ENCODE assay signal across 1 cellular context in genomic region chr19:8513687-8514504, GRCh38.
TF ChIP-seq lines count a peak whose summit lies in the region.

A gene with protein sequence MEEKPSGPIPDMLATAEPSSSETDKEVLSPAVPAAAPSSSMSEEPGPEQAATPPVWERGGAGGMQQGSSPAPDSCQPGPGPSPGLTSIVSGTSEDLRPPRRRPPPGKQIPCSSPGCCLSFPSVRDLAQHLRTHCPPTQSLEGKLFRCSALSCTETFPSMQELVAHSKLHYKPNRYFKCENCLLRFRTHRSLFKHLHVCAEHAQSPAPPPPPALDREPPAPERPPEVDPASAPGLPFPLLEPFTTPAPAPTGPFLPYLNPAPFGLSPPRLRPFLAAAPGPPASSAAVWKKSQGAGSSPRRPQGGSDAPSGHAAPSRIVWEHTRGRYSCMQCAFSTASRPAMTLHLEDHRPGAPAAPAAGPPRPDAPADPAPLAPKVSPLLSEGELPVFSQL (minus strand): TSS chr19:8514167. CDS start chr19:8514046, 121 bp downstream.

TF ChIP-seq in K562, 482 proteins besides CTCF, POLR2A, EP300 and RAD21 (continued from another document and continues in another):
- TF ChIP-seq ZNF592 (IDR thresholded peaks at IDR 0.05) (peak; percentile 37; the same call in 1 of the 2 replicates), CAMTA2 (CRISPR knock-in tag; conservative IDR thresholded peaks at IDR 0.05) (0 out of 2 replicates have a peak, but pooled peaks have one; percentile 7), RBM25 (IDR thresholded peaks at IDR 0.05; ENCODE audit: low read depth, low read length, severe bottlenecking) (peak; percentile 92), YY1 (IDR thresholded peaks at IDR 0.05; ENCODE audit: borderline replicate concordance in 1 of 3, control insufficient read depth in 1 of 3, extremely low read depth in 1 of 3, insufficient read depth in 3 of 3, insufficient read length in 1 of 3, insufficient replicate concordance in 2 of 3, low read depth in 1 of 3, low read length in 2 of 3) (peak; percentile 67 to 92 (median 90)), ARNT (IDR thresholded peaks at IDR 0.05) (peak in 1 of 2 experiments; percentile 31; a peak in 2 of 4 replicates), ZBTB12 (CRISPR knock-in tag; IDR thresholded peaks at IDR 0.05) (peak; percentile 58; the same call in 1 of the 2 replicates), ZBTB5 (IDR thresholded peaks at IDR 0.05) (no peak), HMGXB4 (CRISPR knock-in tag; IDR thresholded peaks at IDR 0.05) (no peak; the same call in 1 of the 2 replicates), POLR2AphosphoS5 (IDR thresholded peaks at IDR 0.05; ENCODE audit: control insufficient read depth, insufficient read depth, low read depth, low read length) (peak; percentile 71), SMARCE1 (IDR thresholded peaks at IDR 0.05) (peak; percentile 66), CREM (IDR thresholded peaks at IDR 0.05; ENCODE audit: low read depth) (peak; percentile 88), RBFOX2 (IDR thresholded peaks at IDR 0.05; ENCODE audit: low read depth, low read length) (peak; percentile 88), ARID1B (IDR thresholded peaks at IDR 0.05) (peak; percentile 70), PHF8 (IDR thresholded peaks at IDR 0.05; ENCODE audit: borderline replicate concordance, low read length) (peak; percentile 82; the same call in 1 of the 2 replicates), MXI1 (IDR thresholded peaks at IDR 0.05; ENCODE audit: low read depth, low read length) (peak; percentile 30; the same call in 1 of the 2 replicates), HCFC1 (IDR thresholded peaks at IDR 0.05; ENCODE audit: low read depth, low read length) (peak; percentile 68), ZMIZ1 (IDR thresholded peaks at IDR 0.05; ENCODE audit: low read depth in 2 of 2, low read length in 2 of 2) (peak in 1 of 2 experiments; percentile 86; a peak in 3 of 4 replicates), ATF6 (CRISPR knock-in tag; IDR thresholded peaks at IDR 0.05) (0 out of 2 replicates have a peak, but pooled peaks have one; percentile 58), MBD1 (CRISPR knock-in tag; IDR thresholded peaks at IDR 0.05) (0 out of 2 replicates have a peak, but pooled peaks have one; percentile 67)
- TF ChIP-seq, protein P1, sequence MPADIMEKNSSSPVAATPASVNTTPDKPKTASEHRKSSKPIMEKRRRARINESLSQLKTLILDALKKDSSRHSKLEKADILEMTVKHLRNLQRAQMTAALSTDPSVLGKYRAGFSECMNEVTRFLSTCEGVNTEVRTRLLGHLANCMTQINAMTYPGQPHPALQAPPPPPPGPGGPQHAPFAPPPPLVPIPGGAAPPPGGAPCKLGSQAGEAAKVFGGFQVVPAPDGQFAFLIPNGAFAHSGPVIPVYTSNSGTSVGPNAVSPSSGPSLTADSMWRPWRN (IDR thresholded peaks at IDR 0.05; ENCODE audit: low read depth), result 0 out of 2 replicates have a peak, but pooled peaks have one; percentile 34
- TF ChIP-seq, protein P2, sequence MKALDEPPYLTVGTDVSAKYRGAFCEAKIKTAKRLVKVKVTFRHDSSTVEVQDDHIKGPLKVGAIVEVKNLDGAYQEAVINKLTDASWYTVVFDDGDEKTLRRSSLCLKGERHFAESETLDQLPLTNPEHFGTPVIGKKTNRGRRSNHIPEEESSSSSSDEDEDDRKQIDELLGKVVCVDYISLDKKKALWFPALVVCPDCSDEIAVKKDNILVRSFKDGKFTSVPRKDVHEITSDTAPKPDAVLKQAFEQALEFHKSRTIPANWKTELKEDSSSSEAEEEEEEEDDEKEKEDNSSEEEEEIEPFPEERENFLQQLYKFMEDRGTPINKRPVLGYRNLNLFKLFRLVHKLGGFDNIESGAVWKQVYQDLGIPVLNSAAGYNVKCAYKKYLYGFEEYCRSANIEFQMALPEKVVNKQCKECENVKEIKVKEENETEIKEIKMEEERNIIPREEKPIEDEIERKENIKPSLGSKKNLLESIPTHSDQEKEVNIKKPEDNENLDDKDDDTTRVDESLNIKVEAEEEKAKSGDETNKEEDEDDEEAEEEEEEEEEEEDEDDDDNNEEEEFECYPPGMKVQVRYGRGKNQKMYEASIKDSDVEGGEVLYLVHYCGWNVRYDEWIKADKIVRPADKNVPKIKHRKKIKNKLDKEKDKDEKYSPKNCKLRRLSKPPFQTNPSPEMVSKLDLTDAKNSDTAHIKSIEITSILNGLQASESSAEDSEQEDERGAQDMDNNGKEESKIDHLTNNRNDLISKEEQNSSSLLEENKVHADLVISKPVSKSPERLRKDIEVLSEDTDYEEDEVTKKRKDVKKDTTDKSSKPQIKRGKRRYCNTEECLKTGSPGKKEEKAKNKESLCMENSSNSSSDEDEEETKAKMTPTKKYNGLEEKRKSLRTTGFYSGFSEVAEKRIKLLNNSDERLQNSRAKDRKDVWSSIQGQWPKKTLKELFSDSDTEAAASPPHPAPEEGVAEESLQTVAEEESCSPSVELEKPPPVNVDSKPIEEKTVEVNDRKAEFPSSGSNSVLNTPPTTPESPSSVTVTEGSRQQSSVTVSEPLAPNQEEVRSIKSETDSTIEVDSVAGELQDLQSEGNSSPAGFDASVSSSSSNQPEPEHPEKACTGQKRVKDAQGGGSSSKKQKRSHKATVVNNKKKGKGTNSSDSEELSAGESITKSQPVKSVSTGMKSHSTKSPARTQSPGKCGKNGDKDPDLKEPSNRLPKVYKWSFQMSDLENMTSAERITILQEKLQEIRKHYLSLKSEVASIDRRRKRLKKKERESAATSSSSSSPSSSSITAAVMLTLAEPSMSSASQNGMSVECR (CRISPR knock-in tag; IDR thresholded peaks at IDR 0.05), result 0 out of 2 replicates have a peak, but pooled peaks have one; percentile 63
- TF ChIP-seq, protein P3, sequence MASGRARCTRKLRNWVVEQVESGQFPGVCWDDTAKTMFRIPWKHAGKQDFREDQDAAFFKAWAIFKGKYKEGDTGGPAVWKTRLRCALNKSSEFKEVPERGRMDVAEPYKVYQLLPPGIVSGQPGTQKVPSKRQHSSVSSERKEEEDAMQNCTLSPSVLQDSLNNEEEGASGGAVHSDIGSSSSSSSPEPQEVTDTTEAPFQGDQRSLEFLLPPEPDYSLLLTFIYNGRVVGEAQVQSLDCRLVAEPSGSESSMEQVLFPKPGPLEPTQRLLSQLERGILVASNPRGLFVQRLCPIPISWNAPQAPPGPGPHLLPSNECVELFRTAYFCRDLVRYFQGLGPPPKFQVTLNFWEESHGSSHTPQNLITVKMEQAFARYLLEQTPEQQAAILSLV (tag; IDR thresholded peaks at IDR 0.05), result no peak
